ENCODE assay signal across 33 cellular contexts in the genomic region with DNA sequence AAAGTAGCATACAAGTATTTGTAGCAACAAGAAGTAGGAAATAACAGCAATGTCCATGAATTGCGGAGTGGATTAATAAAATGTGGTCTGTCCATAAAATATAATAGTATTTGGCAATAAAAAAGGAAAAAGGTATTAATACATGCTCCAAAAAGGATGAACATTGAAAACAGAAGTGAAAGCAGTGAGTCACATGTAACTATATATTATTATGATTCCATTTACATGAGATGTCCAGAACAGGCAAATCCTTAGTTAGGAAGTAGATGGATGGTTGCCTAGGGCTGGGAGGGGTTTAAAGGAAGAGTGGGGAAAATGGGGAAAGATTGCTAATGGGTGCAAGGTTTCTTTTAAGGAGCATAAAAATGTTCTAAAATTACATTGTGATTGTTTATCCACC.
"Had no signal": no experiment of that assay in that cellular context is flagged by ENCODE, and none has a peak within 500 bp of the region (broad histone marks: within the 10 kb centered on the region; RNA-seq: fewer than 3 reads in every experiment).

No MANE protein-coding gene starts in this region.

- ATAC-seq: activated CD4-positive, CD25-positive, alpha-beta regulatory T cell treated with anti-CD3 and anti-CD28 coated beads, Interleukin-2, amount 50 U/mL, for 24 hours; heart right ventricle; left lung; lower lobe of right lung; naive thymus-derived CD8-positive, alpha-beta T cell; pancreas; stimulated activated memory B cell treated with anti-CD40 and anti-IgM and Interleukin-4, amounts not matched to agents 10 μg/mL and 1 μg/mL and 100 μg/mL, for 72 hours; stimulated activated naive CD8-positive, alpha-beta T cell treated with anti-CD3 and anti-CD28 coated beads, Interleukin-15, amount 100 ng/mL, for 72 hours had no signal

- H3K4me3 ChIP-seq: ascending aorta, cardiac muscle cell, colonic mucosa, heart right ventricle, left lung, lower lobe of right lung, pancreas, prostate gland, sigmoid colon, thyroid gland, upper lobe of left lung, vagina had no signal

- DNase-seq: activated CD4-positive, alpha-beta T cell treated with anti-CD3 and anti-CD28 coated beads for 48 hours; activated CD4-positive, alpha-beta T cell treated with anti-CD3 and anti-CD28 coated beads, Interleukin-2, amount 50 U/mL, for 48 hours; activated CD8-positive, alpha-beta memory T cell treated with anti-CD3 and anti-CD28 coated beads for 24 hours; activated effector memory CD4-positive, alpha-beta T cell treated with anti-CD3 and anti-CD28 coated beads, Interleukin-2, amount 50 U/mL, for 16 hours; activated naive CD4-positive, alpha-beta T cell treated with anti-CD3 and anti-CD28 coated beads for 36 hours; activated naive CD8-positive, alpha-beta T cell treated with anti-CD3 and anti-CD28 coated beads, Interleukin-2, amount 10 ng/mL, durations not matched to agents 7 days and 5 days; cerebellar nuclear complex; colonic mucosa; effector CD8-positive, alpha-beta T cell; foreskin melanocyte; heart right ventricle; left lung; lower lobe of right lung; mesenchymal stem cell; naive thymus-derived CD8-positive, alpha-beta T cell; nucleus accumbens; pancreas; retina; sigmoid colon; small intestine; stimulated activated CD4-positive, alpha-beta T cell treated with anti-CD3 and anti-CD28 coated beads, Interleukin-4, amount 100 ng/mL, for 4 hours; stimulated activated CD8-positive, alpha-beta memory T cell treated with anti-CD3 and anti-CD28 coated beads, Interleukin-4, amount 100 ng/mL, for 48 hours; stimulated activated naive CD8-positive, alpha-beta T cell treated with anti-CD3 and anti-CD28 coated beads, Interleukin-15, amount 100 ng/mL, for 72 hours; T-helper 9 cell; thyroid gland; upper lobe of left lung; WERI-Rb-1 had no signal
